In genomic region chr1:110780600-110781484, GRCh38 we compare ENCODE assay signal across 8 cellular contexts.
DNase-seq lines count a peak whose midpoint lies in the region; ATAC-seq, FAIRE-seq and TF ChIP-seq lines count a peak whose summit lies in the region.

No MANE protein-coding gene starts in this region.

- no peaks in the 10 kb centered on the region for H4K20me1 ChIP-seq in DOHH2 (ENCODE audit: control insufficient read depth, insufficient read depth, low read depth, low read length)

- H3K79me2 ChIP-seq in DOHH2 (ENCODE audit: control insufficient read depth, low read length) = no peaks in the 10 kb centered on the region

- TF ChIP-seq POLR2A in transverse colon (IDR thresholded peaks at IDR 0.05) = no peak

- WGBS in pancreas, 2 donors = 20 to 23% methylated on average over 31 of the region's 31 CpGs
- WGBS in transverse colon (ENCODE audit: low coverage in 1 of 2), 2 donors = 26 to 35% methylated on average over 7 to 31 of the region's 31 CpGs

- TF ChIP-seq EP300 in transverse colon (IDR thresholded peaks at IDR 0.05; ENCODE audit: low read depth) = no peak

- intact Hi-C loops in pancreas (cut with DNase I) = loop anchor here in 1 of 3 donors (5.0 kb wide), 1 partner anchor 149 kb away; no protein-coding TSS in a partner anchor
- intact Hi-C loops in transverse colon (cut with DNase I; ENCODE audit: low total_unique reads) = no loop called here

- DNase-seq in LHCN-M2 (ENCODE audit: low read depth) = peak; percentile 61
- peak; percentile 49 to 54 for DNase-seq in SHP77 (lab: John Stamatoyannopoulos, UW)
- DNase-seq in activated gamma-delta T cell treated with anti-CD3 and anti-CD28 coated beads, Interleukin-2, amount 50 U/mL, for 16 hours (ENCODE audit: low read depth) = peak; percentile 64
- peak; percentile 58 for DNase-seq in glomerular visceral epithelial cell (ENCODE audit: extremely low spot score)
- peak in 5 of 6 donors; percentile 15 to 74 (median 46) for DNase-seq in pancreas
- DNase-seq in transverse colon = peak; percentile 68

- H3K36me3 ChIP-seq in DOHH2 (ENCODE audit: control insufficient read depth, low read length) (peaks cover 4% of the 10 kb centered on the region), pancreas (no peaks in the 10 kb centered on the region), transverse colon (no peaks in the 10 kb centered on the region)

- TF ChIP-seq CTCF in DOHH2 (IDR thresholded peaks at IDR 0.05; ENCODE audit: low read depth, low read length, poor library complexity, severe bottlenecking) = peak; percentile 83
- peak; percentile 71 to 81 (median 73) for TF ChIP-seq CTCF in pancreas (IDR thresholded peaks at IDR 0.05)
- peak; percentile 63 to 69 (median 69) for TF ChIP-seq CTCF in transverse colon (IDR thresholded peaks at IDR 0.05)

- H3K27me3 ChIP-seq in DOHH2 (ENCODE audit: control insufficient read depth, low read length) (no peaks in the 10 kb centered on the region), pancreas (no peaks in the 10 kb centered on the region), transverse colon (peaks cover 11% of the 10 kb centered on the region)

- peak overlapping the region; percentile 32 for H3K4me3 ChIP-seq in DOHH2 (ENCODE audit: low read length)
- H3K4me3 ChIP-seq in pancreas = no peak overlapping the region
- H3K4me3 ChIP-seq in transverse colon = no peak overlapping the region

- no peaks in the 10 kb centered on the region for H3F3A ChIP-seq in DOHH2 (ENCODE audit: control insufficient read depth, insufficient read depth)

- ATAC-seq in pancreas = peak; percentile 50 to 86 (median 83)
- no peak for ATAC-seq in GM18519 (IDR thresholded peaks at IDR 0.05; ENCODE audit: low FRiP score, unreplicated experiment)

- FAIRE-seq in pancreas (lab: Jason Lieb, UNC) = no peak

- no peak overlapping the region for H3K27ac ChIP-seq in DOHH2 (ENCODE audit: low read depth, low read length)
- no peak overlapping the region for H3K27ac ChIP-seq in pancreas
- H3K27ac ChIP-seq in transverse colon = no peak overlapping the region

- no peaks in the 10 kb centered on the region for H3K9me3 ChIP-seq in DOHH2 (ENCODE audit: control insufficient read depth, insufficient read depth, low read length)
- no peaks in the 10 kb centered on the region for H3K9me3 ChIP-seq in pancreas
- H3K9me3 ChIP-seq in transverse colon = no peaks in the 10 kb centered on the region

- H3K9me2 ChIP-seq in DOHH2 (replicated peaks; ENCODE audit: control insufficient read depth, low read length) = no peaks in the 10 kb centered on the region

- in situ Hi-C loops in transverse colon (cut with MboI; ENCODE audit: low pct_ligation_motif_present in 1 of 4, low pct_unique_long_range_greater_than_20kb in 1 of 4, low sequenced_read_pairs in 3 of 4) = no loop called here

- H3K4me2 ChIP-seq in DOHH2 (ENCODE audit: low read length) = peak overlapping the region; percentile 54

- peaks cover 43% of the 10 kb centered on the region for H3K4me1 ChIP-seq in DOHH2 (ENCODE audit: control insufficient read depth, low read length)
- H3K4me1 ChIP-seq in pancreas = no peaks in the 10 kb centered on the region
- no peaks in the 10 kb centered on the region for H3K4me1 ChIP-seq in transverse colon
